In genomic region chr5:94243612-94244011, GRCh38 we compare ENCODE assay signal across 23 cellular contexts.
A peak's percentile ranks its signal among the peaks of the same experiment; 100 is the strongest.
DNase-seq lines count a peak whose midpoint lies in the region; ATAC-seq and TF ChIP-seq lines count a peak whose summit lies in the region.
"Had no signal": no experiment of that assay in that cellular context is flagged by ENCODE, and none has a peak within 500 bp of the region (broad histone marks: within the 10 kb centered on the region; RNA-seq: fewer than 3 reads in every experiment).

No MANE protein-coding gene starts in this region.

- no peak overlapping the region for H4K5ac ChIP-seq in mesendoderm (ENCODE audit: low read length)

- H2BK15ac ChIP-seq in mesendoderm (replicated peaks; ENCODE audit: low read depth), result no peak overlapping the region

- ATAC-seq in GM21825 (IDR thresholded peaks at IDR 0.05; ENCODE audit: unreplicated experiment), result no peak
- ATAC-seq: activated T-cell treated with anti-CD3 and anti-CD28 coated beads, Interleukin-2, amount 50 U/mL, for 4 hours; gastroesophageal sphincter; stimulated activated naive B cell treated with anti-CD40 and anti-IgM and Interleukin-4, amounts not matched to agents 10 μg/mL and 1 μg/mL and 100 μg/mL, for 72 hours had no signal

- H3K4me3 Mint-ChIP-seq in HFFc6 (no peak overlapping the region), Calu3 (ENCODE audit: low read depth, unreplicated experiment) (no peak overlapping the region)
- H3K4me3 Mint-ChIP-seq: activated T-cell treated with anti-CD3 and anti-CD28 coated beads, Interleukin-2, amount 50 U/mL, for 4 hours; CD8-positive, alpha-beta memory T cell; IgD-negative memory B cell; stimulated activated naive B cell treated with anti-CD40 and anti-IgM and Interleukin-4, amounts not matched to agents 10 μg/mL and 1 μg/mL and 100 μg/mL, for 72 hours had no signal

- BruUV-seq in Calu3 (replicated peaks; lab: Mats Ljungman, UMichigan), result no TSS peak

- H3K36me3 ChIP-seq in mesendoderm (ENCODE audit: control insufficient read depth, insufficient read depth, low read length) (no peaks in the 10 kb centered on the region), MG63 (no peaks in the 10 kb centered on the region)
- H3K36me3 ChIP-seq: gastroesophageal sphincter, neutrophil, thoracic aorta, vagina had no signal

- H2AK5ac ChIP-seq in mesendoderm (ENCODE audit: low read length), result no peak overlapping the region

- H2BK120ac ChIP-seq in mesendoderm (ENCODE audit: low read depth, low read length), result no peak overlapping the region

- H3K27me3 Mint-ChIP-seq in HFFc6 (ENCODE audit: insufficient read depth) (no peaks in the 10 kb centered on the region), Calu3 (ENCODE audit: unreplicated experiment) (no peaks in the 10 kb centered on the region)
- H3K27me3 Mint-ChIP-seq: IgD-negative memory B cell; stimulated activated naive B cell treated with anti-CD40 and anti-IgM and Interleukin-4, amounts not matched to agents 10 μg/mL and 1 μg/mL and 100 μg/mL, for 72 hours had no signal

- CTCF ChIA-PET in Calu3 (lab: Charles Lee), result no interaction called here

- H3K27ac ChIP-seq in mesendoderm (ENCODE audit: low read depth, low read length), result no peak overlapping the region
- H3K27ac ChIP-seq: epithelial cell of prostate, gastroesophageal sphincter, neutrophil, thoracic aorta, vagina had no signal

- H3K4me1 ChIP-seq in mesendoderm (ENCODE audit: control insufficient read depth, low read depth, low read length), result peaks cover 2% of the 10 kb centered on the region
- H3K4me1 ChIP-seq: vagina had no signal

- no peak overlapping the region for H3K4me2 ChIP-seq in mesendoderm (ENCODE audit: low read length)

- no CpG with 5 or more reads among the region's 3 CpGs for WGBS in mesendoderm (ENCODE audit: extremely low coverage, insufficient coverage, low lambda C conversion rate)

- intact Hi-C loops in Calu3 (cut with micrococcal nuclease; ENCODE audit: unreplicated experiment), result no loop called here

- peak overlapping the region; percentile 28 for H4K8ac ChIP-seq in mesendoderm (ENCODE audit: low read depth, low read length)

- H3K4me1 Mint-ChIP-seq in HFFc6 (ENCODE audit: low read depth), result peaks cover 68% of the 10 kb centered on the region
- peaks cover 20% of the 10 kb centered on the region for H3K4me1 Mint-ChIP-seq in Calu3 (ENCODE audit: low read depth, unreplicated experiment)
- H3K4me1 Mint-ChIP-seq: CD8-positive, alpha-beta memory T cell; IgD-negative memory B cell; stimulated activated naive B cell treated with anti-CD40 and anti-IgM and Interleukin-4, amounts not matched to agents 10 μg/mL and 1 μg/mL and 100 μg/mL, for 72 hours had no signal

- H3K79me2 ChIP-seq in mesendoderm (ENCODE audit: control insufficient read depth, insufficient read depth, low read length), result no peaks in the 10 kb centered on the region

- peak; percentile 23 for DNase-seq in Daoy (ENCODE audit: low read depth)
- peak; percentile 72 for DNase-seq in HFFc6
- peak; percentile 41 for DNase-seq in astrocyte of the hippocampus (ENCODE audit: low read depth, low spot score)
- DNase-seq in mesendoderm, result no peak
- DNase-seq in Calu3, result no peak
- DNase-seq in MG63, result no peak
- DNase-seq: activated CD4-positive, CD25-positive, alpha-beta regulatory T cell treated with anti-CD3 and anti-CD28 coated beads, Interleukin-2, amount 50 U/mL, for 72 hours; activated naive CD4-positive, alpha-beta T cell; activated T-cell treated with anti-CD3 and anti-CD28 coated beads, Interleukin-2, amount 50 U/mL, for 4 hours; AML-193; CD8-positive, alpha-beta memory T cell; cerebellar nuclear complex; NCI-H2171; NCI-H526; small intestine; stimulated activated naive B cell treated with anti-CD40 and anti-IgM and Interleukin-4, amounts not matched to agents 10 μg/mL and 1 μg/mL and 100 μg/mL, for 72 hours had no signal

- H3K36me3 Mint-ChIP-seq in HFFc6 (ENCODE audit: low read depth) (no peaks in the 10 kb centered on the region), Calu3 (ENCODE audit: insufficient read depth, unreplicated experiment) (no peaks in the 10 kb centered on the region)
- H3K36me3 Mint-ChIP-seq: CD8-positive, alpha-beta memory T cell; IgD-negative memory B cell; stimulated activated naive B cell treated with anti-CD40 and anti-IgM and Interleukin-4, amounts not matched to agents 10 μg/mL and 1 μg/mL and 100 μg/mL, for 72 hours had no signal

- H3K23ac ChIP-seq in mesendoderm (ENCODE audit: low read length), result no peak overlapping the region

- H3K9me3 Mint-ChIP-seq in HFFc6, result no peaks in the 10 kb centered on the region
- H3K9me3 Mint-ChIP-seq in Calu3 (ENCODE audit: low read depth, unreplicated experiment), result no peaks in the 10 kb centered on the region
- H3K9me3 Mint-ChIP-seq: activated T-cell treated with anti-CD3 and anti-CD28 coated beads, Interleukin-2, amount 50 U/mL, for 4 hours; CD8-positive, alpha-beta memory T cell; IgD-negative memory B cell; stimulated activated naive B cell treated with anti-CD40 and anti-IgM and Interleukin-4, amounts not matched to agents 10 μg/mL and 1 μg/mL and 100 μg/mL, for 72 hours had no signal

- no peak overlapping the region for H3K18ac ChIP-seq in mesendoderm (ENCODE audit: low read length)

- no peaks in the 10 kb centered on the region for H3K9me3 ChIP-seq in MG63
- H3K9me3 ChIP-seq: gastroesophageal sphincter, neutrophil, thoracic aorta, vagina had no signal

- H3K79me1 ChIP-seq in mesendoderm (ENCODE audit: low read length), result no peaks in the 10 kb centered on the region

- H2BK5ac ChIP-seq in mesendoderm (ENCODE audit: low read length), result no peak overlapping the region

- H3K27ac Mint-ChIP-seq in HFFc6 (peak overlapping the region; percentile 59), Calu3 (ENCODE audit: unreplicated experiment) (no peak overlapping the region)
- H3K27ac Mint-ChIP-seq: IgD-negative memory B cell; stimulated activated naive B cell treated with anti-CD40 and anti-IgM and Interleukin-4, amounts not matched to agents 10 μg/mL and 1 μg/mL and 100 μg/mL, for 72 hours had no signal

- H3K27me3 ChIP-seq in mesendoderm (ENCODE audit: insufficient read depth, low read length, poor library complexity), result no peaks in the 10 kb centered on the region
- H3K27me3 ChIP-seq in MG63, result no peaks in the 10 kb centered on the region
- H3K27me3 ChIP-seq: gastroesophageal sphincter, neutrophil, vagina had no signal

- TF ChIP-seq CTCF in HFFc6 (IDR thresholded peaks at IDR 0.05) (no peak), Calu3 (IDR thresholded peaks at IDR 0.05; ENCODE audit: unreplicated experiment) (no peak)

- H3K4me3 ChIP-seq in mesendoderm (ENCODE audit: low read length) (no peak overlapping the region), MG63 (no peak overlapping the region)
- H3K4me3 ChIP-seq: gastroesophageal sphincter, thoracic aorta, vagina had no signal

- no peak overlapping the region for H3K56ac ChIP-seq in mesendoderm (ENCODE audit: low read length)

- H3K4ac ChIP-seq in mesendoderm (ENCODE audit: low read depth, low read length), result no peak overlapping the region

- no peak overlapping the region for H3K9ac ChIP-seq in mesendoderm (ENCODE audit: low read length)

Comparison
In these comparisons a context has a peak if more than half of its experiments do, and no peak if none do; other contexts are left out.
1. DNase-seq: peak in Daoy (single experiment), HFFc6 (single experiment) and astrocyte of the hippocampus (single experiment); none in mesendoderm (single experiment), Calu3 (single experiment) and MG63 (single experiment).